Comparison of ENCODE assay signal across 21 cellular contexts in the genomic region with DNA sequence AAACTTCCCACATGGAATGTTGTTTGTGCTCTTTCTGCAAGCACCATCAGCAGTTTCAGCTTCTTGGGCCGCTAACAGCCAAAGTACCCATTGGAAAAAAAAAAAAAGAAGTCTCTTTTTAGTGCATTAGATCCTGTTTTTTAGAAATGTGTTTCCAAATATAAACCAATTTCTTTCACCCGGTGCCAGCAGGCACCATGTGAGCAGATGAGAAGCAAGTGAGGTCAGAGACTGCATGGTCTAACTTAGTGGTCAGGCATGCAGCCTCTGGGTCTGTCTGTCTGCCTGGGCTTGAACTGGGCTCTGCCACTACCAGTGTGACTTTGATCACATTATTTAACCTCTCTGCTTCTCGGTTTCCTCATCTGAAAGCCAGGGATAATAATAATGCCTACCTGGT.
DNase-seq lines count a peak whose midpoint lies in the region; ATAC-seq and TF ChIP-seq lines count a peak whose summit lies in the region.
"Had no signal": no experiment of that assay in that cellular context is flagged by ENCODE, and none has a peak within 500 bp of the region (broad histone marks: within the 10 kb centered on the region; RNA-seq: fewer than 3 reads in every experiment).

No MANE protein-coding gene starts in this region.

- H3K9me3 ChIP-seq in ascending aorta (peaks cover 11 to 12% of the 10 kb centered on the region in 2 donors), thoracic aorta (no peaks in the 10 kb centered on the region)
- H3K9me3 ChIP-seq: BE2C had no signal

- peaks cover 13% of the 10 kb centered on the region for H3K9me3 Mint-ChIP-seq in stimulated activated effector memory CD8-positive, alpha-beta T cell treated with anti-CD3 and anti-CD28 coated beads, Interleukin-12 subunit alpha, Interleukin-12 subunit beta, amount 100 ng/mL, for 72 hours

- no peak overlapping the region for H3K4me3 ChIP-seq in ascending aorta
- no peak overlapping the region for H3K4me3 ChIP-seq in thoracic aorta
- H3K4me3 ChIP-seq: BLaER1 had no signal

- H3K4me1 ChIP-seq in ascending aorta (peaks cover 4 to 10% of the 10 kb centered on the region in 2 donors), thoracic aorta (ENCODE audit: control insufficient read depth in 1 of 2, low read depth in 2 of 2) (peaks cover 0 to 35% of the 10 kb centered on the region in 2 donors)
- H3K4me1 ChIP-seq: BE2C had no signal

- no peak for DNase-seq in ascending aorta (ENCODE audit: low spot score in 2 of 2)
- peak; percentile 26 for DNase-seq in myocyte (ENCODE audit: low read depth)
- DNase-seq in thoracic aorta (ENCODE audit: low spot score) = no peak
- no peak for DNase-seq in 8988T
- no peak for DNase-seq in ureter (ENCODE audit: low spot score)
- no peak for DNase-seq in stimulated activated effector memory CD8-positive, alpha-beta T cell treated with anti-CD3 and anti-CD28 coated beads, Interleukin-12 subunit alpha, Interleukin-12 subunit beta, amount 100 ng/mL, for 72 hours (ENCODE audit: low spot score in 2 of 2)
- DNase-seq: ACHN; BE2C; C1 segment of cervical spinal cord; CD4-positive, alpha-beta memory T cell; CD4-positive, CD25-positive, alpha-beta regulatory T cell; CD8-positive, alpha-beta memory T cell; COR-L47; DMS 273 treated with DMSO at 0.1 percent for 48 hours; DMS153; DMS53; DMS79 treated with DMSO at 0.1 percent for 48 hours; GF-D8 had no signal

- no peaks in the 10 kb centered on the region for H3K36me3 ChIP-seq in ascending aorta
- H3K36me3 ChIP-seq in thoracic aorta = no peaks in the 10 kb centered on the region
- H3K36me3 ChIP-seq: BE2C, BLaER1 had no signal

- no peak overlapping the region for H3K27ac Mint-ChIP-seq in stimulated activated effector memory CD8-positive, alpha-beta T cell treated with anti-CD3 and anti-CD28 coated beads, Interleukin-12 subunit alpha, Interleukin-12 subunit beta, amount 100 ng/mL, for 72 hours
- H3K27ac Mint-ChIP-seq: CD14-positive monocyte; CD4-positive, alpha-beta memory T cell; CD4-positive, CD25-positive, alpha-beta regulatory T cell had no signal

- TF ChIP-seq CTCF in ascending aorta (IDR thresholded peaks at IDR 0.05) (no peak), thoracic aorta (IDR thresholded peaks at IDR 0.05) (no peak)

- H3K36me3 Mint-ChIP-seq in stimulated activated effector memory CD8-positive, alpha-beta T cell treated with anti-CD3 and anti-CD28 coated beads, Interleukin-12 subunit alpha, Interleukin-12 subunit beta, amount 100 ng/mL, for 72 hours = no peaks in the 10 kb centered on the region
- H3K36me3 Mint-ChIP-seq: CD14-positive monocyte; CD4-positive, CD25-positive, alpha-beta regulatory T cell; CD8-positive, alpha-beta memory T cell had no signal

- H3K27ac ChIP-seq in ascending aorta (peak overlapping the region; percentile 1 to 52), thoracic aorta (peak overlapping the region; percentile 13 to 51)
- H3K27ac ChIP-seq: 22Rv1, BLaER1 had no signal

- H3K4me1 Mint-ChIP-seq in stimulated activated effector memory CD8-positive, alpha-beta T cell treated with anti-CD3 and anti-CD28 coated beads, Interleukin-12 subunit alpha, Interleukin-12 subunit beta, amount 100 ng/mL, for 72 hours = no peaks in the 10 kb centered on the region
- H3K4me1 Mint-ChIP-seq: CD14-positive monocyte; CD4-positive, alpha-beta memory T cell; CD4-positive, CD25-positive, alpha-beta regulatory T cell; CD8-positive, alpha-beta memory T cell had no signal

- peak; percentile 76 for ATAC-seq in thoracic aorta (ENCODE audit: insufficient number of reproducible peaks, low FRiP score, low read depth)
- ATAC-seq in stimulated activated effector memory CD8-positive, alpha-beta T cell treated with anti-CD3 and anti-CD28 coated beads, Interleukin-12 subunit alpha, Interleukin-12 subunit beta, amount 100 ng/mL, for 72 hours = no peak

- intact Hi-C loops in ascending aorta (cut with DNase I) = no loop called here

- H3K27me3 ChIP-seq in ascending aorta (no peaks in the 10 kb centered on the region), thoracic aorta (replicated peaks; ENCODE audit: insufficient read depth) (no peaks in the 10 kb centered on the region)
- H3K27me3 ChIP-seq: BE2C, BLaER1 had no signal

- no peak overlapping the region for H3K4me3 Mint-ChIP-seq in stimulated activated effector memory CD8-positive, alpha-beta T cell treated with anti-CD3 and anti-CD28 coated beads, Interleukin-12 subunit alpha, Interleukin-12 subunit beta, amount 100 ng/mL, for 72 hours
- H3K4me3 Mint-ChIP-seq: CD14-positive monocyte; CD4-positive, alpha-beta memory T cell; CD4-positive, CD25-positive, alpha-beta regulatory T cell; CD8-positive, alpha-beta memory T cell had no signal
